8 cellular contexts compared by ENCODE assay signal in the genomic region with DNA sequence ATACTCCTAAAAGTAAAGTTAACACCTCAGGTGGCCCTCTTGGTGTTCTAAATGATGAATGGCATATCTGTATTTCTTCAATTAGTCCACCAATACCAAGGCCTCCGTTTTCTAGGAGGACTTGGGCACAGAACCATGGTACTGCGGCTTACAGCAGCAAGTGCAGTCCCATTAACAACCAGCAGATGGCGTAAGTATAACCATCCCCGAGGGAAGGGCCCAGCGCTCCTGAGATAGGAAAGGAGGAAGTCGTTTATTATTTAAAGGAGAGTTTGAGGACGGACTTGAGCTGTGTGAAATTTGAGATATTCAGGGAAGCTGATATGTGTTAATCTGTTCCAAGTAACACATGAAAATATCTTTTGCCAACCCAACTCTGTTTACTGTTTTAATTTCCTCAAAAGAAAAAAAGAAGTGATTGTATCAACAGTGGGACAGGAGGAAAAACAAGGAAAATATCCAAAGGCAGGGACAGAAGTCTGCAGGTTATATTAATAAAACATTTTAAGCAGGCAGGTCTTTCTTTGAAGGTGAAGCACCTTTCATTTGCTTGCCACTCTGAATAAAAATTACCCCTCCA. TPM values are rescaled to one million over a fixed set of nuclear protein-coding genes. Genes with fewer than 3 reads are reported as not detected.
A peak's percentile ranks its signal among the peaks of the same experiment; 100 is the strongest.
DNase-seq lines count a peak whose midpoint lies in the region; ATAC-seq and TF ChIP-seq lines count a peak whose summit lies in the region.

No MANE protein-coding gene starts in this region.

- WGBS in right cardiac atrium = 4% methylated on average over 7 of the region's 7 CpGs

- peak; percentile 90 for TF ChIP-seq CTCF in A673 (conservative IDR thresholded peaks at IDR 0.05; ENCODE audit: low read depth, low read length)

- intact Hi-C loops in A673 (cut with micrococcal nuclease; ENCODE audit: unreplicated experiment) = loop anchor here (1.0 to 2.0 kb wide), 2 partner anchors 133 to 138 kb away; no protein-coding TSS in a partner anchor
- intact Hi-C loops in right cardiac atrium (cut with DNase I) = loop anchor here (2.0 to 10.0 kb wide), 4 partner anchors 64 to 138 kb away; no protein-coding TSS in a partner anchor

- DNase-seq in A673 (ENCODE audit: low spot score) (peak; percentile 76), NCI-H128 (lab: John Stamatoyannopoulos, UW; ENCODE audit: unreplicated experiment) (peak; percentile 12), T follicular helper cell (ENCODE audit: low read depth) (peak; percentile 57), amniotic stem cell (lab: John Stamatoyannopoulos, UW) (peak; percentile 73), right cardiac atrium (peak; percentile 65 to 77 (median 77)), skeletal muscle cell (ENCODE audit: low read depth) (peak; percentile 36)

- peaks cover 8% of the 10 kb centered on the region for H3K27me3 ChIP-seq in A673 (replicated peaks; ENCODE audit: insufficient read depth, low read depth, low read length, poor library complexity)
- H3K27me3 ChIP-seq in right cardiac atrium (ENCODE audit: control insufficient read depth, insufficient read depth) = no peaks in the 10 kb centered on the region

- H3K4me3 ChIP-seq in A673 (ENCODE audit: low read depth, low read length, poor library complexity, severe bottlenecking) (no peak overlapping the region), right cardiac atrium (ENCODE audit: low read length) (no peak overlapping the region), skeletal muscle cell (ENCODE audit: low read depth, low read length) (no peak overlapping the region)

- H3K27ac ChIP-seq in A673 (ENCODE audit: low read depth, low read length, poor library complexity, severe bottlenecking) = no peak overlapping the region
- H3K27ac ChIP-seq in right cardiac atrium (ENCODE audit: low read length) = no peak overlapping the region

- peaks cover 15% of the 10 kb centered on the region for H3K9me3 ChIP-seq in A673 (ENCODE audit: low read depth, low read length, poor library complexity, severe bottlenecking)
- peaks cover 2% of the 10 kb centered on the region for H3K9me3 ChIP-seq in right cardiac atrium (ENCODE audit: control insufficient read depth, low read length)

- POLR2A ChIA-PET in A673 (lab: Charles Lee; ENCODE audit: low non-redundant PET) = no interaction called here

- CTCF ChIA-PET in A673 (lab: Charles Lee) = interaction anchor here (3.5 kb wide), 1 partner anchor 133 kb away, joined by 19 read pairs; no protein-coding TSS in a partner anchor

- no peaks in the 10 kb centered on the region for H3K36me3 ChIP-seq in A673 (ENCODE audit: insufficient read depth, low read length, poor library complexity, severe bottlenecking)

- no peaks in the 10 kb centered on the region for H3K4me1 ChIP-seq in A673 (ENCODE audit: insufficient read depth, low read length, poor library complexity, severe bottlenecking)
- no peaks in the 10 kb centered on the region for H3K4me1 ChIP-seq in right cardiac atrium (ENCODE audit: control insufficient read depth, insufficient read depth, low read length)

- ATAC-seq in GM18868 (IDR thresholded peaks at IDR 0.05; ENCODE audit: unreplicated experiment) (peak; percentile 76), right cardiac atrium (peak; percentile 86 to 91), GM19467 (IDR thresholded peaks at IDR 0.05; ENCODE audit: unreplicated experiment) (no peak)

- no TSS peak for BruUV-seq in A673 (replicated peaks; lab: Mats Ljungman, UMichigan)

RNA-seq across cellular contexts. Expression of gene KCNJ15, which starts 37.7 kb away (rescaled TPM):
- not detected in 2 replicates for total RNA-seq in A673 (2021)
- under 1 TPM; 0.31 to 0.97 (median 0.62) TPM for total RNA-seq in right cardiac atrium
- 0.18 TPM for polyA plus RNA-seq in right cardiac atrium

Comparison
In these comparisons a context has a peak if more than half of its experiments do, and no peak if none do; other contexts are left out.
1. DNase-seq: peak in every context shown above with its lines; median percentile 77 in right cardiac atrium; 76 in A673; 73 in amniotic stem cell; 57 in T follicular helper cell; 36 in skeletal muscle cell; 12 in NCI-H128.